20 cellular contexts compared by ENCODE assay signal in genomic region chr3:59812778-59813558, GRCh38.
DNase-seq lines count a peak whose midpoint lies in the region; ATAC-seq, FAIRE-seq and TF ChIP-seq lines count a peak whose summit lies in the region.
"Had no signal": no experiment of that assay in that cellular context is flagged by ENCODE, and none has a peak within 500 bp of the region (broad histone marks: within the 10 kb centered on the region; RNA-seq: fewer than 3 reads in every experiment).

No MANE protein-coding gene starts in this region.

- H3K4me3 Mint-ChIP-seq in progenitor cell of endocrine pancreas (ENCODE audit: low read depth), result no peak overlapping the region
- no peak overlapping the region for H3K4me3 Mint-ChIP-seq in activated CD4-positive, alpha-beta memory T cell treated with anti-CD3 and anti-CD28 coated beads for 36 hours

- H3K9me3 Mint-ChIP-seq in progenitor cell of endocrine pancreas (ENCODE audit: low read depth), result no peaks in the 10 kb centered on the region
- H3K9me3 Mint-ChIP-seq in activated CD4-positive, alpha-beta memory T cell treated with anti-CD3 and anti-CD28 coated beads for 36 hours, result no peaks in the 10 kb centered on the region

- POLR2A ChIA-PET in activated CD4-positive, alpha-beta memory T cell treated with anti-CD3 and anti-CD28 coated beads for 36 hours (lab: Charles Lee), result no interaction called here

- CTCF ChIA-PET in activated CD4-positive, alpha-beta memory T cell treated with anti-CD3 and anti-CD28 coated beads for 36 hours (lab: Charles Lee), result interaction anchor here (3.6 to 4.8 kb wide), 2 partner anchors 237 to 601 kb away, joined by 28 to 48 read pairs; no protein-coding TSS in a partner anchor

- no peak overlapping the region for H3K27ac Mint-ChIP-seq in progenitor cell of endocrine pancreas
- H3K27ac Mint-ChIP-seq in activated CD4-positive, alpha-beta memory T cell treated with anti-CD3 and anti-CD28 coated beads for 36 hours, result no peak overlapping the region

- H3K4me1 Mint-ChIP-seq in progenitor cell of endocrine pancreas (ENCODE audit: low read depth), result peaks cover 20% of the 10 kb centered on the region
- no peaks in the 10 kb centered on the region for H3K4me1 Mint-ChIP-seq in activated CD4-positive, alpha-beta memory T cell treated with anti-CD3 and anti-CD28 coated beads for 36 hours (ENCODE audit: low read depth)

- peaks cover 6% of the 10 kb centered on the region for H3K27me3 Mint-ChIP-seq in progenitor cell of endocrine pancreas
- H3K27me3 Mint-ChIP-seq in activated CD4-positive, alpha-beta memory T cell treated with anti-CD3 and anti-CD28 coated beads for 36 hours, result no peaks in the 10 kb centered on the region

- intact Hi-C loops in activated CD4-positive, alpha-beta memory T cell treated with anti-CD3 and anti-CD28 coated beads for 36 hours (cut with micrococcal nuclease), result no loop called here

- DNase-seq in HFF-Myc (ENCODE audit: extremely low read depth, low read depth) (no peak), SK-N-DZ (ENCODE audit: low spot score) (peak; percentile 57), fibroblast of villous mesenchyme (ENCODE audit: low read depth) (peak; percentile 66), progenitor cell of endocrine pancreas (ENCODE audit: low spot score, unreplicated experiment) (no peak), NCI-H2081 treated with DMSO at 0.1 percent for 48 hours (lab: John Stamatoyannopoulos, UW) (no peak), GM19239 (ENCODE audit: insufficient read length, low spot score) (no peak)
- DNase-seq in activated CD4-positive, alpha-beta memory T cell treated with anti-CD3 and anti-CD28 coated beads for 36 hours, result no peak
- DNase-seq: activated gamma-delta T cell treated with Interleukin-2 at 50 U/mL for 16 hours, C1 segment of cervical spinal cord, DMS79, foreskin melanocyte, islet precursor cell, MM.1S, mucosa of descending colon, NCI-H1930, NCI-H774, occipital lobe had no signal

- no peak for FAIRE-seq in GM19239 (lab: Jason Lieb, UNC)
- FAIRE-seq: H1 had no signal

- H3K36me3 Mint-ChIP-seq in progenitor cell of endocrine pancreas (ENCODE audit: insufficient read depth), result no peaks in the 10 kb centered on the region
- no peaks in the 10 kb centered on the region for H3K36me3 Mint-ChIP-seq in activated CD4-positive, alpha-beta memory T cell treated with anti-CD3 and anti-CD28 coated beads for 36 hours

- peak; percentile 1 for TF ChIP-seq CTCF in HFF-Myc (IDR thresholded peaks at IDR 0.05; ENCODE audit: low read depth, low read length, missing control alignments)
- TF ChIP-seq CTCF in fibroblast of villous mesenchyme (IDR thresholded peaks at IDR 0.05; ENCODE audit: insufficient read depth, low read depth, low read length), result peak; percentile 6
- peak; percentile 8 for TF ChIP-seq CTCF in progenitor cell of endocrine pancreas (IDR thresholded peaks at IDR 0.05; ENCODE audit: unreplicated experiment)

- no peak for ATAC-seq in GM21717 (IDR thresholded peaks at IDR 0.05; ENCODE audit: unreplicated experiment)
- ATAC-seq: mucosa of descending colon had no signal

- no peak overlapping the region for H3K4me3 ChIP-seq in HFF-Myc (replicated peaks; ENCODE audit: low read depth, low read length)
- no peak overlapping the region for H3K4me3 ChIP-seq in fibroblast of villous mesenchyme (ENCODE audit: low read depth, low read length)
- H3K4me3 ChIP-seq: mucosa of descending colon, skin epidermis had no signal

Comparison
In these comparisons a context has a peak if more than half of its experiments do, and no peak if none do; other contexts are left out.
1. DNase-seq: peak in SK-N-DZ (single experiment) and fibroblast of villous mesenchyme (single experiment); none in HFF-Myc (single experiment), progenitor cell of endocrine pancreas (single experiment), activated CD4-positive, alpha-beta memory T cell treated with anti-CD3 and anti-CD28 coated beads for 36 hours (single experiment), NCI-H2081 treated with DMSO at 0.1 percent for 48 hours (single experiment) and GM19239 (single experiment).
2. Peak in every context shown above with its lines, with median percentiles within 50 percentile points of each other: CTCF ChIP-seq.